ENCODE assay signal across 8 cellular contexts in genomic region chr13:46339035-46339666, GRCh38. TPM values are rescaled to one million over a fixed set of nuclear protein-coding genes. Genes with fewer than 3 reads are reported as not detected.
DNase-seq lines count a peak whose midpoint lies in the region; ATAC-seq and TF ChIP-seq lines count a peak whose summit lies in the region.

No MANE protein-coding gene starts in this region.

- CTCF ChIA-PET in MCF 10A (lab: Yijun Ruan, JAX): interaction anchor here (0.6 kb wide), 1 partner anchor 734 kb away, joined by 3 read pairs; no protein-coding TSS in a partner anchor

- H3K4me1 ChIP-seq in breast epithelium (no peaks in the 10 kb centered on the region), upper lobe of right lung (peaks cover 9% of the 10 kb centered on the region)

- no peak overlapping the region for H3K4me3 ChIP-seq in breast epithelium
- H3K4me3 ChIP-seq in fibroblast of mammary gland (ENCODE audit: control insufficient read depth, low read depth, low read length): no peak overlapping the region
- H3K4me3 ChIP-seq in upper lobe of right lung: no peak overlapping the region

- H3K4me1 Mint-ChIP-seq in MCF 10A (ENCODE audit: insufficient read depth, unreplicated experiment): no peaks in the 10 kb centered on the region

- BruUV-seq in MCF 10A (replicated peaks; lab: Mats Ljungman, UMichigan): no TSS peak

- TF ChIP-seq POLR2A in breast epithelium (IDR thresholded peaks at IDR 0.05): no peak

- no peak overlapping the region for H3K27ac Mint-ChIP-seq in MCF 10A (ENCODE audit: low read depth, unreplicated experiment)

- intact Hi-C loops in MCF 10A (cut with micrococcal nuclease) (no loop called here), breast epithelium (cut with DNase I; ENCODE audit: low total_unique reads) (no loop called here), upper lobe of right lung (cut with DNase I) (no loop called here)

- POLR2A ChIA-PET in MCF 10A (lab: Yijun Ruan, JAX): no interaction called here

- no peaks in the 10 kb centered on the region for H3K36me3 ChIP-seq in breast epithelium
- H3K36me3 ChIP-seq in upper lobe of right lung: no peaks in the 10 kb centered on the region

- TF ChIP-seq CTCF in MCF 10A (IDR thresholded peaks at IDR 0.05; ENCODE audit: unreplicated experiment): no peak
- no peak for TF ChIP-seq CTCF in breast epithelium (IDR thresholded peaks at IDR 0.05)
- TF ChIP-seq CTCF in fibroblast of mammary gland (conservative IDR thresholded peaks at IDR 0.05; ENCODE audit: control insufficient read depth, insufficient read depth, low read depth, low read length): no peak
- no peak for TF ChIP-seq CTCF in upper lobe of right lung (IDR thresholded peaks at IDR 0.05)

- H3K4me3 Mint-ChIP-seq in MCF 10A (ENCODE audit: unreplicated experiment): no peak overlapping the region

- no peaks in the 10 kb centered on the region for H3K36me3 Mint-ChIP-seq in MCF 10A (ENCODE audit: insufficient read depth, unreplicated experiment)

- H3K27ac ChIP-seq in breast epithelium: no peak overlapping the region
- H3K27ac ChIP-seq in upper lobe of right lung: no peak overlapping the region

- DNase-seq in MCF 10A (ENCODE audit: unreplicated experiment): peak; percentile 90
- DNase-seq in breast epithelium (ENCODE audit: low spot score in 2 of 2): no peak
- peak; percentile 99 for DNase-seq in MV-4-11 (lab: John Stamatoyannopoulos, UW)
- peak; percentile 88 for DNase-seq in fibroblast of mammary gland (ENCODE audit: low read depth)
- DNase-seq in upper lobe of right lung: no peak
- DNase-seq in NCI-H1092 (lab: John Stamatoyannopoulos, UW): no peak
- no peak for DNase-seq in foreskin melanocyte
- no peak for DNase-seq in amniotic stem cell (lab: John Stamatoyannopoulos, UW)

- H3K27me3 Mint-ChIP-seq in MCF 10A (ENCODE audit: insufficient read depth, unreplicated experiment): no peaks in the 10 kb centered on the region

- H3K9me3 Mint-ChIP-seq in MCF 10A (ENCODE audit: unreplicated experiment): no peaks in the 10 kb centered on the region

- H3K9me3 ChIP-seq in breast epithelium: no peaks in the 10 kb centered on the region
- H3K9me3 ChIP-seq in upper lobe of right lung: no peaks in the 10 kb centered on the region

- peak; percentile 68 for ATAC-seq in upper lobe of right lung

- H3K27me3 ChIP-seq in breast epithelium (no peaks in the 10 kb centered on the region), upper lobe of right lung (no peaks in the 10 kb centered on the region)

RNA-seq across cellular contexts. Expression of gene RUBCNL, which starts 47.9 kb away (rescaled TPM):
- 0.37 and 1.2 TPM in 2 replicates for total RNA-seq in MCF 10A (2022)
- total RNA-seq in breast epithelium: 1 to 10 TPM; 2.1 to 8.2 (median 3.3) TPM
- total RNA-seq in upper lobe of right lung: 2.9 TPM

Comparison
In these comparisons a context has a peak if more than half of its experiments do, and no peak if none do; other contexts are left out.
1. DNase-seq: peak in MCF 10A (single experiment), MV-4-11 (single experiment) and fibroblast of mammary gland (single experiment); none in breast epithelium (0 of 2), upper lobe of right lung (single experiment), NCI-H1092 (single experiment), foreskin melanocyte (single experiment) and amniotic stem cell (single experiment).